Comparison of ENCODE assay signal across 8 cellular contexts in the genomic region with DNA sequence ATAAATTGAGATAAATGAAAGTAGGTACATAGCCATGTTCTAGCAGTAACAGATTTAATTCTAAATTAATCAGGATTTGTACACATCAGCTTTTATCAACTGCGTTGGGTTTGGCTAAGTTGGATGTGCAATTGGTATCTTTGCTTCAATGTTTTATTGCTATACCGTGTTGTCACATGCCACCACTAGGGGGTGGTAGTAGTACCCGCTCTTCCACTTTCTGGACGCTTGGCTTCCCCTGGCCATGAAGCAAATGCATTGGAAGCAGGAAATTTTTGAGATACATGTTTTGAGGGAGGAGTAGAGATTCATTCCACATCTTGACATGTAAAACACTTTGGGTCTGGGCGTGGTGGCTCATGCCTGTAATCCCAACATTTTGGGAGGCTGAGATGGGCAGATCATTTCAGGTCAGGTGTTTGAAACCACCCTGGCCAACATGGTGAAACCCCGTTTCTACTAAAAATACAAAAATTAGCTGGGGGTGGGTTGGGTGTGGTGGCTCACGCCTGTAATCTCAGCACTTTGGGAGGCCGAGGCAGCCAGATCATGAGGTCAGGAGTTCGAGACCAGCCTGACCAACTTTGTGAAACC.
DNase-seq lines count a peak whose midpoint lies in the region; ATAC-seq and FAIRE-seq lines count a peak whose summit lies in the region.

No MANE protein-coding gene starts in this region.

- peak; percentile 66 for FAIRE-seq in TTC549 (lab: Jason Lieb, UNC)

- no peak for ATAC-seq in HG03175 (IDR thresholded peaks at IDR 0.05; ENCODE audit: unreplicated experiment)

- peak; percentile 71 for DNase-seq in activated effector memory CD4-positive, alpha-beta T cell treated with anti-CD3 and anti-CD28 coated beads, Interleukin-2, amount 50 U/mL, for 16 hours
- DNase-seq in activated effector memory CD4-positive, alpha-beta T cell treated with Interleukin-2 at 50 U/mL for 16 hours: no peak
- peak; percentile 63 for DNase-seq in NCI-H1105 treated with DMSO at 0.1 percent for 48 hours (lab: John Stamatoyannopoulos, UW)
- peak; percentile 75 for DNase-seq in cerebellar cortex (ENCODE audit: low spot score)
- peak; percentile 87 for DNase-seq in left kidney (ENCODE audit: low read depth, low spot score)
- DNase-seq in stimulated activated CD8-positive, alpha-beta memory T cell treated with anti-CD3 and anti-CD28 coated beads, Interleukin-4, amount 100 ng/mL, for 48 hours: peak; percentile 58
